ENCODE assay signal across 35 cellular contexts in genomic region chr12:71393625-71394024, GRCh38. TPM values are rescaled to one million over a fixed set of nuclear protein-coding genes. Genes with fewer than 3 reads are reported as not detected.
"Had no signal": no experiment of that assay in that cellular context is flagged by ENCODE, and none has a peak within 500 bp of the region (broad histone marks: within the 10 kb centered on the region; RNA-seq: fewer than 3 reads in every experiment).

No MANE protein-coding gene starts in this region.

- H2AFZ ChIP-seq: PC-9 had no signal

- H3K4me2 ChIP-seq: PC-9 had no signal

- ATAC-seq: activated CD8-positive, alpha-beta T cell treated with anti-CD3 and anti-CD28 coated beads for 36 hours; activated T-cell treated with anti-CD3 and anti-CD28 coated beads, Interleukin-2, amount 50 U/mL, for 72 hours; activated T-helper 17 cell treated with anti-CD3 and anti-CD28 coated beads, Interleukin-2, amount 50 U/mL, for 72 hours had no signal

- DNase-seq: activated B cell treated with CpG ODN at 0.5 μM for 24 hours; activated CD4-positive, alpha-beta T cell treated with anti-CD3 and anti-CD28 coated beads, Interleukin-2, amount 10 ng/mL, durations not matched to agents 24 days and 14 days; activated CD4-positive, alpha-beta T cell treated with anti-CD3 and anti-CD28 coated beads, Interleukin-2, amount 50 U/mL, for 4 hours; activated CD8-positive, alpha-beta T cell treated with anti-CD3 and anti-CD28 coated beads for 36 hours; activated effector memory CD4-positive, alpha-beta T cell treated with anti-CD3 and anti-CD28 coated beads, Interleukin-2, amount 50 U/mL, for 16 hours; activated naive CD4-positive, alpha-beta T cell; activated naive CD4-positive, alpha-beta T cell treated with anti-CD3 and anti-CD28 coated beads, Interleukin-2, amount 50 U/mL, for 16 hours; activated naive CD8-positive, alpha-beta T cell treated with anti-CD3 and anti-CD28 coated beads for 36 hours; activated T-cell treated with anti-CD3 and anti-CD28 coated beads, Interleukin-2, amount 50 U/mL, for 1 hour; activated T-cell treated with anti-CD3 and anti-CD28 coated beads, Interleukin-2, amount 50 U/mL, for 72 hours; amniotic stem cell; aorta; brain microvascular endothelial cell; Kasumi-1; MM.1S; MV-4-11; NCI-H1092 treated with DMSO at 0.1 percent for 48 hours; NCI-H146; NCI-H187; NCI-H2029 treated with DMSO at 0.1 percent for 48 hours; NCI-H2107; NCI-H2171; NCI-H510A; NCI-H526; NCI-H748 treated with DMSO at 0.1 percent for 48 hours; NK-92 treated with Interleukin-12 subunit alpha and Interleukin-12 subunit beta, amount 100 ng/mL, for 24 hours; PC-9; Right ventricle myocardium superior; SW 1271; T-helper 1 cell; T-helper 9 cell had no signal

- H3K27ac ChIP-seq: brain microvascular endothelial cell, coronary artery, PC-9, VCaP had no signal

- H3K36me3 ChIP-seq: brain microvascular endothelial cell had no signal

- H3K4me3 ChIP-seq: coronary artery, PC-9 had no signal

- H3K27me3 ChIP-seq: brain microvascular endothelial cell had no signal

RNA-seq across cellular contexts. Expression of gene LGR5, which starts 46.0 kb away (rescaled TPM):
- total RNA-seq: activated B cell treated with CpG ODN at 0.5 μM for 24 hours; activated CD4-positive, alpha-beta T cell treated with anti-CD3 and anti-CD28 coated beads, Interleukin-2, amount 10 ng/mL, durations not matched to agents 24 days and 14 days; activated CD8-positive, alpha-beta memory T cell treated with anti-CD3 and anti-CD28 coated beads for 36 hours; activated CD8-positive, alpha-beta T cell treated with anti-CD3 and anti-CD28 coated beads for 36 hours; activated naive CD8-positive, alpha-beta T cell treated with anti-CD3 and anti-CD28 coated beads for 36 hours; activated T-cell treated with anti-CD3 and anti-CD28 coated beads, Interleukin-2, amount 50 U/mL, for 72 hours; activated T-helper 17 cell treated with anti-CD3 and anti-CD28 coated beads, Interleukin-2, amount 50 U/mL, for 72 hours; PC-9; Right ventricle myocardium superior had no signal
